In the genomic region with DNA sequence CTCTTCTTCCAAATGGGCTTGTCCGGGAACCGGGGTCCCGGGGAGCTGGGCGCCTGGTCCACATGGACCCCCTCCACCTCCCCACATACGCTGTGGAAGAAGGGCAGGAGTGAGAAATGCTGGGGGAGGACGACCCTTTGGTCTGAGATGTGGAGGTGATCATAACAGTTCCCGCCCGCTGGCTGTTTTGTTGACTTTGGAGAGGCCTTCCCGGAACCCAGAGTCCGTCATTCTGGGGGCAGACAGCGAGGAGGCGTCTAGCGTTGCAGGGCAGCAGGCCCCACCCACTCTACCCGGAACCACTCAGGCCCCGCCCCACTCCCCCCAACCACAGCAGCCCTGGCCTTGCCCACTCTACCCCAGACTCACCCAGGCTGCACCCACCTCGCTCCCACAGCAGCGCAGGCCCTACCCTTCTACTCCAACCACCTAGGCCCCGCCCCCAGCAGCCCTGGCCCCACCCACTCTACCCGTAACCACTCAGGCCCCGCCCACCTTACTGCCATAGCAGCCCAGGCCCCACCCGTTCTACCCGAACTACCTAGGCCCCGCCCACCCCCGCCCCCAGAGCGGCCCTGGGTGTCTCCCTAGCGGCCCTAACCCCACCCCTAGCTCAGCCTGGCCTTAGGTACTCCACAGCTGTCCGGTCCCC, we compare ENCODE assay signal across 8 cellular contexts. TPM values are rescaled to one million over a fixed set of nuclear protein-coding genes. Genes with fewer than 3 reads are reported as not detected.
DNase-seq lines count a peak whose midpoint lies in the region; ATAC-seq and TF ChIP-seq lines count a peak whose summit lies in the region.

No MANE protein-coding gene starts in this region.

- H4K20me1 ChIP-seq in PC-9 (ENCODE audit: insufficient read depth) = no peaks in the 10 kb centered on the region

- no peak overlapping the region for H2AFZ ChIP-seq in PC-9

- peaks cover 3% of the 10 kb centered on the region; the same call in 1 of the 2 replicates for H3K79me2 ChIP-seq in PC-9 (ENCODE audit: low read depth)

- peak; percentile 49 for ATAC-seq in T-helper 17 cell
- ATAC-seq in psoas muscle = peak; percentile 14 to 68 (median 46)
- no peak for ATAC-seq in HG03025 (IDR thresholded peaks at IDR 0.05; ENCODE audit: low FRiP score, unreplicated experiment)
- ATAC-seq in GM18909 (IDR thresholded peaks at IDR 0.05; ENCODE audit: poor library complexity, unreplicated experiment) = no peak
- no peak for ATAC-seq in GM21737 (IDR thresholded peaks at IDR 0.05; ENCODE audit: unreplicated experiment)

- H3K27ac ChIP-seq in psoas muscle = no peak overlapping the region
- H3K27ac ChIP-seq in PC-9 = no peak overlapping the region

- H3K27ac Mint-ChIP-seq in T-helper 17 cell = no peak overlapping the region

- no peaks in the 10 kb centered on the region for H3K27me3 ChIP-seq in psoas muscle (ENCODE audit: insufficient read depth in 3 of 3, low read length in 2 of 3)
- H3K27me3 ChIP-seq in PC-9 (ENCODE audit: insufficient read depth, low read depth) = no peaks in the 10 kb centered on the region

- WGBS in psoas muscle, 3 donors = 73 to 74% (median 74%) methylated on average over 25 to 27 of the region's 27 CpGs

- no peak for TF ChIP-seq CTCF in fibroblast of mammary gland (conservative IDR thresholded peaks at IDR 0.05; ENCODE audit: control insufficient read depth, insufficient read depth, low read depth, low read length)
- no peak for TF ChIP-seq CTCF in psoas muscle (IDR thresholded peaks at IDR 0.05)
- no peak for TF ChIP-seq CTCF in PC-9 (conservative IDR thresholded peaks at IDR 0.05)

- peaks cover 8% of the 10 kb centered on the region for H3K4me1 Mint-ChIP-seq in T-helper 17 cell

- H3K4me2 ChIP-seq in PC-9 = no peak overlapping the region

- peaks cover 3% of the 10 kb centered on the region; the same call in 1 of the 2 replicates for H3F3A ChIP-seq in PC-9 (ENCODE audit: insufficient read depth, low read depth)

- H3K9me3 ChIP-seq in ES-I3 (ENCODE audit: control insufficient read depth, insufficient read depth, low read length) (no peaks in the 10 kb centered on the region), T-helper 17 cell (ENCODE audit: control insufficient read depth, low read length, poor library complexity, severe bottlenecking) (no peaks in the 10 kb centered on the region), psoas muscle (no peaks in the 10 kb centered on the region), PC-9 (ENCODE audit: insufficient read depth, low read depth) (no peaks in the 10 kb centered on the region)

- H3K9me2 ChIP-seq in PC-9 (ENCODE audit: insufficient read depth) = no peaks in the 10 kb centered on the region

- no peak overlapping the region for H3K4me3 ChIP-seq in fibroblast of mammary gland (ENCODE audit: control insufficient read depth, low read depth, low read length)
- no peak overlapping the region for H3K4me3 ChIP-seq in psoas muscle
- no peak overlapping the region for H3K4me3 ChIP-seq in PC-9

- H3K27me3 Mint-ChIP-seq in T-helper 17 cell = no peaks in the 10 kb centered on the region

- intact Hi-C loops in psoas muscle (cut with DNase I) (loop anchor here in 1 of 2 donors (5.0 kb wide), 1 partner anchor 37 kb away; a partner anchor contains a TSS), PC-9 (cut with micrococcal nuclease; ENCODE audit: unreplicated experiment) (no loop called here)

- CTCF ChIA-PET in PC-9 (lab: Charles Lee) = no interaction called here

- H3K36me3 ChIP-seq in ES-I3 (ENCODE audit: insufficient read depth, low read length) (no peaks in the 10 kb centered on the region), psoas muscle (ENCODE audit: insufficient read depth in 1 of 2, low read depth in 1 of 2) (peaks cover 0 to 42% of the 10 kb centered on the region in 2 donors), PC-9 (ENCODE audit: low read depth) (no peaks in the 10 kb centered on the region)

- POLR2A ChIA-PET in PC-9 (lab: Charles Lee; ENCODE audit: unreplicated experiment) = interaction anchor here (0.6 kb wide), 1 partner anchor 253 kb away, joined by 3 read pairs; no protein-coding TSS in a partner anchor

- H3K4me1 ChIP-seq in ES-I3 (ENCODE audit: insufficient read depth, low read length) = peaks cover 28% of the 10 kb centered on the region; the same call in 1 of the 2 replicates
- H3K4me1 ChIP-seq in psoas muscle = no peaks in the 10 kb centered on the region
- H3K4me1 ChIP-seq in PC-9 (replicated peaks; ENCODE audit: insufficient read depth) = no peaks in the 10 kb centered on the region

- peak overlapping the region; percentile 50 for H3K9ac ChIP-seq in ES-I3 (ENCODE audit: low read depth, low read length)

- H3K4me3 Mint-ChIP-seq in T-helper 17 cell = no peak overlapping the region

- no peak for DNase-seq in T-helper 17 cell
- peak; percentile 12 for DNase-seq in fibroblast of mammary gland (ENCODE audit: low read depth)
- peak in 1 of 2 donors; percentile 70 for DNase-seq in psoas muscle
- DNase-seq in PC-9 = no peak

- no TSS peak for BruUV-seq in PC-9 (replicated peaks; lab: Mats Ljungman, UMichigan)

- H3K36me3 Mint-ChIP-seq in T-helper 17 cell (ENCODE audit: low read depth) = peaks cover 6% of the 10 kb centered on the region

RNA-seq across cellular contexts. Expression of a gene that starts 7.1 kb away (rescaled TPM):
- 10 to 100 TPM; 53.4 to 55.5 TPM for total RNA-seq in T-helper 17 cell
- total RNA-seq in psoas muscle = 10 to 100 TPM; 12.5 to 27.8 (median 21.3) TPM
- 10 to 100 TPM; 19.3 to 25.7 (median 25.0) TPM for polyA plus RNA-seq in psoas muscle
- 58.3 and 66.8 TPM in 2 replicates for total RNA-seq in PC-9 (2021)

RNA-seq across cellular contexts. Expression of a gene that starts 9.2 kb away (rescaled TPM):
- total RNA-seq in T-helper 17 cell = 1 to 10 TPM in 1 of 2 donors, under 1 TPM in 1; 0.92 to 3.3 TPM
- total RNA-seq in psoas muscle = 100 to 1,000 TPM; 215 to 264 (median 223) TPM
- polyA plus RNA-seq in psoas muscle = 100 to 1,000 TPM; 104 to 297 (median 234) TPM
- 84.3 and 104 TPM in 2 replicates for total RNA-seq in PC-9 (2021)

RNA-seq across cellular contexts. Expression of a gene that starts 9.8 kb away (rescaled TPM):
- total RNA-seq in T-helper 17 cell = under 1 TPM in 1 of 2 donors, not detected in 1; 0.35 TPM
- total RNA-seq in psoas muscle = 100 to 1,000 TPM in 2 of 4 donors, 10 to 100 TPM in 2; 78.6 to 120 (median 94.9) TPM
- 10 to 100 TPM; 37.7 to 88.8 (median 72.7) TPM for polyA plus RNA-seq in psoas muscle
- total RNA-seq in PC-9 (2021) = 130 and 132 TPM in 2 replicates

RNA-seq across cellular contexts. Expression of a gene that starts 37.0 kb away (rescaled TPM):
- 10 to 100 TPM; 43.8 to 50.3 TPM for total RNA-seq in T-helper 17 cell
- total RNA-seq in psoas muscle = under 1 TPM in 1 of 4 donors, not detected in 3; 0.13 TPM
- polyA plus RNA-seq in psoas muscle = under 1 TPM; 0.07 to 0.17 (median 0.10) TPM
- total RNA-seq in PC-9 (2021) = 43.3 and 43.4 TPM in 2 replicates

RNA-seq across cellular contexts. Expression of a gene that starts 42.2 kb away (rescaled TPM):
- total RNA-seq in T-helper 17 cell (10 to 100 TPM; 83.0 to 92.0 TPM), psoas muscle (1 to 10 TPM; 1.1 to 1.8 (median 1.7) TPM), PC-9 (2021) (7.5 and 8.2 TPM in 2 replicates)
- polyA plus RNA-seq in psoas muscle = under 1 TPM; 0.20 to 0.39 (median 0.38) TPM

Comparison
In these comparisons a context has a peak if more than half of its experiments do, and no peak if none do; other contexts are left out.
1. ATAC-seq: peak in T-helper 17 cell (single experiment) and psoas muscle (4 of 4); none in HG03025 (single experiment), GM18909 (single experiment) and GM21737 (single experiment).
2. RNA of a gene that starts 9.2 kb away (total RNA-seq): 215 to 264 TPM in psoas muscle and 84.3 to 104 TPM in PC-9; 0.92 to 3.3 TPM in T-helper 17 cell; every median in the first group is over 10 times any median in the second.
3. RNA of a gene that starts 9.8 kb away (total RNA-seq): 130 to 132 TPM in PC-9 and 78.6 to 120 TPM in psoas muscle; 0.35 TPM in T-helper 17 cell; every median in the first group is over 10 times any median in the second.